In the genomic region with DNA sequence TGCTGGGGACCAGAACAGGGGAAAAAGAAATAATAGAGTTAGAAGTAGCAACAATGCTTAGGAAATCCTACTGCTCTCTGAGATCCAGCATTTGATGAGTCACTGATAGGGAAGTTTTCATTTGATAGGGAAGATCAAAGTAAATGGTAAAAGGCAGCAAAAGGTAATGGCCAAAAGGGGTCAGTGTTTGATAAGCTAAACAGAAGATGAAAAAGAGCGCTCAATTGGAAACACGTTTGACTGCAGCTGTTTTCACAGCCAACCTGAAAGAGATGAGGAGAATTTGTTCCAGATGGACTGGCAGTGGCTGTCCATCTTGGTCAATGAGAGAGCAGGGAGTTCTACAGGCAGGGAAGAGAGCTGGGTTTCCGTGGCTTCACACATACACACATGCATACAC, we compare ENCODE assay signal across 18 cellular contexts.
A peak's percentile ranks its signal among the peaks of the same experiment; 100 is the strongest.
DNase-seq lines count a peak whose midpoint lies in the region; ATAC-seq, FAIRE-seq and TF ChIP-seq lines count a peak whose summit lies in the region.
"Had no signal": no experiment of that assay in that cellular context is flagged by ENCODE, and none has a peak within 500 bp of the region (broad histone marks: within the 10 kb centered on the region; RNA-seq: fewer than 3 reads in every experiment).

No MANE protein-coding gene starts in this region.

- CTCF ChIA-PET in GM12878 (lab: Yijun Ruan, JAX), result interaction anchor here (1.1 kb wide), 1 partner anchor 114 kb away, joined by 3 read pairs; no protein-coding TSS in a partner anchor

- TF ChIP-seq RAD21 in GM12878 (IDR thresholded peaks at IDR 0.05; ENCODE audit: insufficient read depth, low read depth, low read length), result peak; percentile 51

- BruUV-seq in GM12878 (replicated peaks; lab: Mats Ljungman, UMichigan), result no TSS peak

- no peaks in the 10 kb centered on the region for H3K79me2 ChIP-seq in GM12878 (ENCODE audit: control insufficient read depth, insufficient read depth, low read length)

- POLR2A ChIA-PET in GM12878 (lab: Charles Lee), result no interaction called here

- H3K9ac ChIP-seq in GM12878 (ENCODE audit: control insufficient read depth, insufficient read depth, low read length) (no peak overlapping the region), colonic mucosa (ENCODE audit: low read depth in 2 of 2, low read length in 2 of 2) (no peak overlapping the region)

- WGBS in GM12878 (ENCODE audit: insufficient coverage, insufficient replicate concordance, low lambda C conversion rate, missing lambda C conversion rate), result 19% methylated on average over 3 of the region's 3 CpGs

- in situ Hi-C loops in GM12878 (cut with MboI), result no loop called here

- no peaks in the 10 kb centered on the region for H3K36me3 ChIP-seq in GM12878 (ENCODE audit: control insufficient read depth in 2 of 2, insufficient read depth in 2 of 2, low read length in 1 of 2)
- no peaks in the 10 kb centered on the region for H3K36me3 ChIP-seq in colonic mucosa
- H3K36me3 ChIP-seq: right lobe of liver had no signal

- no peak overlapping the region for H3K4me2 ChIP-seq in GM12878 (ENCODE audit: control insufficient read depth, insufficient read depth)

- no peaks in the 10 kb centered on the region for H3K4me1 ChIP-seq in GM12878 (ENCODE audit: control insufficient read depth, insufficient read depth, low read length)
- no peaks in the 10 kb centered on the region for H3K4me1 ChIP-seq in colonic mucosa
- H3K4me1 ChIP-seq: right lobe of liver had no signal

- intact Hi-C loops in GM12878 (cut with micrococcal nuclease; ENCODE audit: unreplicated experiment) (loop anchor here (5.0 to 10.0 kb wide), 2 partner anchors 1381 to 1484 kb away; no protein-coding TSS in a partner anchor), colonic mucosa (cut with DNase I) (no loop called here)

- TF ChIP-seq CTCF in GM12878 (IDR thresholded peaks at IDR 0.05 in 2 of 3, conservative IDR thresholded peaks at IDR 0.05 in 1 of 3; ENCODE audit: control insufficient read depth in 2 of 3, extremely low read depth in 1 of 3, insufficient read depth in 1 of 3, low read depth in 3 of 3, low read length in 3 of 3) (peak in 2 of 3 experiments; percentile 17 to 36; a peak in 2 of 6 replicates), colonic mucosa (IDR thresholded peaks at IDR 0.05) (no peak)

- no peak overlapping the region for H2AFZ ChIP-seq in GM12878 (ENCODE audit: control insufficient read depth, low read depth, low read length)

- SMC1A ChIA-PET in GM12878 (lab: Charles Lee; ENCODE audit: uncharacterized antibody, unreplicated experiment), result no interaction called here

- DNase-seq in NCI-H2107 treated with DMSO at 0.1 percent for 48 hours (lab: John Stamatoyannopoulos, UW; ENCODE audit: unreplicated experiment) (peak; percentile 21), NCI-H2107 (lab: John Stamatoyannopoulos, UW) (no peak), NCI-H526 treated with DMSO at 0.1 percent for 48 hours (lab: John Stamatoyannopoulos, UW) (peak; percentile 23), GM12878 (ENCODE audit: low read depth, low spot score) (peak; percentile 3), retina (peak; percentile 64), colonic mucosa (no peak), DMS79 (lab: John Stamatoyannopoulos, UW) (no peak)
- DNase-seq: activated CD4-positive, alpha-beta T cell treated with anti-CD3 and anti-CD28 coated beads, Interleukin-2, amount 50 U/mL, for 1 hour; activated T-cell treated with anti-CD3 and anti-CD28 coated beads, Interleukin-2, amount 50 U/mL, for 4 hours; CD4-positive, alpha-beta memory T cell; effector memory CD8-positive, alpha-beta T cell; NCI-H1436 treated with DMSO at 0.1 percent for 48 hours; NCI-H524 treated with DMSO at 0.1 percent for 48 hours; right lobe of liver; Right ventricle myocardium superior; T1000 had no signal

- H3K4me3 ChIP-seq in GM12878 (no peak overlapping the region), colonic mucosa (no peak overlapping the region)
- H3K4me3 ChIP-seq: right lobe of liver had no signal

- H3K27me3 ChIP-seq in GM12878 (replicated peaks in 1 of 2; ENCODE audit: control insufficient read depth in 2 of 2, insufficient read depth in 2 of 2, low read length in 1 of 2) (no peaks in the 10 kb centered on the region), colonic mucosa (no peaks in the 10 kb centered on the region)
- H3K27me3 ChIP-seq: right lobe of liver had no signal

- no peak for FAIRE-seq in GM12878 (lab: Jason Lieb, UNC)
- FAIRE-seq: H54 had no signal

- no peak for TF ChIP-seq POLR2A in GM12878 (IDR thresholded peaks at IDR 0.05; ENCODE audit: low read depth, low read length)

- ATAC-seq in GM12878 (no peak), HG03354 (IDR thresholded peaks at IDR 0.05; ENCODE audit: poor library complexity, severe bottlenecking, unreplicated experiment) (no peak)
- ATAC-seq: activated T-cell treated with anti-CD3 and anti-CD28 coated beads, Interleukin-2, amount 50 U/mL, for 4 hours; effector memory CD8-positive, alpha-beta T cell had no signal

- RAD21 ChIA-PET in GM12878 (lab: Charles Lee; ENCODE audit: unreplicated experiment), result no interaction called here

- no peaks in the 10 kb centered on the region for H4K20me1 ChIP-seq in GM12878 (ENCODE audit: control insufficient read depth, insufficient read depth)

- H3K9me3 ChIP-seq in GM12878 (replicated peaks; ENCODE audit: control insufficient read depth, insufficient read depth, low read length) (no peaks in the 10 kb centered on the region), colonic mucosa (no peaks in the 10 kb centered on the region)
- H3K9me3 ChIP-seq: right lobe of liver had no signal

- no peak for TF ChIP-seq EP300 in GM12878 (IDR thresholded peaks at IDR 0.05; ENCODE audit: borderline replicate concordance in 1 of 2, control insufficient read depth in 1 of 2, low read depth in 2 of 2, low read length in 2 of 2)

- no peak overlapping the region for H3K27ac ChIP-seq in GM12878 (ENCODE audit: control insufficient read depth, insufficient read depth)
- H3K27ac ChIP-seq in colonic mucosa, result no peak overlapping the region
- H3K27ac ChIP-seq: right lobe of liver had no signal

TF ChIP-seq in GM12878, 131 proteins besides CTCF, POLR2A, EP300 and RAD21 (continues in another document):
- TF ChIP-seq PAX8 (IDR thresholded peaks at IDR 0.05), result no peak
- TF ChIP-seq TBL1XR1 (IDR thresholded peaks at IDR 0.05; ENCODE audit: low read depth, low read length), result no peak
- no peak for TF ChIP-seq SMAD5 (IDR thresholded peaks at IDR 0.05; ENCODE audit: low read depth)
- no peak for TF ChIP-seq TCF3 (IDR thresholded peaks at IDR 0.05; ENCODE audit: borderline replicate concordance, insufficient read depth, low read depth, low read length)
- TF ChIP-seq, protein P1, sequence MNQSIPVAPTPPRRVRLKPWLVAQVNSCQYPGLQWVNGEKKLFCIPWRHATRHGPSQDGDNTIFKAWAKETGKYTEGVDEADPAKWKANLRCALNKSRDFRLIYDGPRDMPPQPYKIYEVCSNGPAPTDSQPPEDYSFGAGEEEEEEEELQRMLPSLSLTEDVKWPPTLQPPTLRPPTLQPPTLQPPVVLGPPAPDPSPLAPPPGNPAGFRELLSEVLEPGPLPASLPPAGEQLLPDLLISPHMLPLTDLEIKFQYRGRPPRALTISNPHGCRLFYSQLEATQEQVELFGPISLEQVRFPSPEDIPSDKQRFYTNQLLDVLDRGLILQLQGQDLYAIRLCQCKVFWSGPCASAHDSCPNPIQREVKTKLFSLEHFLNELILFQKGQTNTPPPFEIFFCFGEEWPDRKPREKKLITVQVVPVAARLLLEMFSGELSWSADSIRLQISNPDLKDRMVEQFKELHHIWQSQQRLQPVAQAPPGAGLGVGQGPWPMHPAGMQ (IDR thresholded peaks at IDR 0.05; ENCODE audit: borderline replicate concordance), result no peak
- TF ChIP-seq SRF (IDR thresholded peaks at IDR 0.05; ENCODE audit: low read depth in 2 of 2, low read length in 2 of 2), result no peak
- TF ChIP-seq CHD1 (IDR thresholded peaks at IDR 0.05; ENCODE audit: low read depth, low read length), result no peak
- TF ChIP-seq ATF3 (IDR thresholded peaks at IDR 0.05; ENCODE audit: borderline replicate concordance, extremely low read depth, low read depth, low read length), result no peak
- no peak for TF ChIP-seq ZNF592 (IDR thresholded peaks at IDR 0.05)
- no peak for TF ChIP-seq ZNF274 (IDR thresholded peaks at IDR 0.05; ENCODE audit: insufficient read depth, insufficient read length)

Comparison
In these comparisons a context has a peak if more than half of its experiments do, and no peak if none do; other contexts are left out.
1. DNase-seq: peak in NCI-H2107 treated with DMSO at 0.1 percent for 48 hours (single experiment), NCI-H526 treated with DMSO at 0.1 percent for 48 hours (single experiment), GM12878 (single experiment) and retina (single experiment); none in NCI-H2107 (single experiment), colonic mucosa (single experiment) and DMS79 (single experiment).